ENCODE assay signal across 10 cellular contexts in genomic region chr12:29725587-29726320, GRCh38. TPM values are rescaled to one million over a fixed set of nuclear protein-coding genes. Genes with fewer than 3 reads are reported as not detected.
A peak's percentile ranks its signal among the peaks of the same experiment; 100 is the strongest.
DNase-seq lines count a peak whose midpoint lies in the region; ATAC-seq and TF ChIP-seq lines count a peak whose summit lies in the region.
"Had no signal": no experiment of that assay in that cellular context is flagged by ENCODE, and none has a peak within 500 bp of the region (broad histone marks: within the 10 kb centered on the region; RNA-seq: fewer than 3 reads in every experiment).

No MANE protein-coding gene starts in this region.

- TF ChIP-seq CTCF in fibroblast of villous mesenchyme (IDR thresholded peaks at IDR 0.05; ENCODE audit: insufficient read depth, low read depth, low read length) (no peak), psoas muscle (IDR thresholded peaks at IDR 0.05) (no peak)

- intact Hi-C loops in psoas muscle (cut with DNase I): loop anchor here (5.0 to 10.0 kb wide), 2 partner anchors 57 to 171 kb away; partner anchors contain the start of gene TMTC1 (in 1 of the 2)

- no peaks in the 10 kb centered on the region for H3K36me3 ChIP-seq in psoas muscle (ENCODE audit: insufficient read depth in 1 of 2, low read depth in 1 of 2)

- ATAC-seq in GM18505 (IDR thresholded peaks at IDR 0.05; ENCODE audit: unreplicated experiment): peak; percentile 58
- peak; percentile 62 to 82 (median 76) for ATAC-seq in psoas muscle
- ATAC-seq in GM21737 (IDR thresholded peaks at IDR 0.05; ENCODE audit: unreplicated experiment): no peak
- no peak for ATAC-seq in HG03521 (IDR thresholded peaks at IDR 0.05; ENCODE audit: unreplicated experiment)

- DNase-seq in NCI-H345 treated with DMSO at 0.1 percent for 48 hours (lab: John Stamatoyannopoulos, UW; ENCODE audit: unreplicated experiment): peak; percentile 75
- DNase-seq in fibroblast of villous mesenchyme (ENCODE audit: low read depth): peak; percentile 87
- peak; percentile 43 to 70 for DNase-seq in psoas muscle
- DNase-seq in NCI-H2227 treated with DMSO at 0.1 percent for 48 hours (lab: John Stamatoyannopoulos, UW): no peak
- no peak for DNase-seq in stimulated activated CD4-positive, alpha-beta T cell treated with anti-CD3 and anti-CD28 coated beads, Interleukin-1b, Interleukin-23, amount 100 ng/mL, for 48 hours
- DNase-seq: HFFc6; stimulated activated CD4-positive, alpha-beta T cell treated with anti-CD3 and anti-CD28 coated beads, Interleukin-2, amount 100 ng/mL, for 24 hours had no signal

- WGBS in psoas muscle, 3 donors: 6 to 9% (median 8%) methylated on average over 6 of the region's 6 CpGs

- H3K4me1 ChIP-seq in psoas muscle: peaks cover 69% of the 10 kb centered on the region

- no peak for TF ChIP-seq POLR2A in GM18505 (IDR thresholded peaks at IDR 0.05; ENCODE audit: borderline replicate concordance, extremely low read depth, insufficient read depth, insufficient read length)

- no peaks in the 10 kb centered on the region for H3K9me3 ChIP-seq in psoas muscle

- H3K4me3 ChIP-seq in fibroblast of villous mesenchyme (ENCODE audit: low read depth, low read length): no peak overlapping the region
- peak overlapping the region; percentile 26 for H3K4me3 ChIP-seq in psoas muscle

- H3K27ac ChIP-seq in psoas muscle: peak overlapping the region; percentile 85

- H3K27me3 ChIP-seq in psoas muscle (ENCODE audit: insufficient read depth in 3 of 3, low read length in 2 of 3): no peaks in the 10 kb centered on the region

RNA-seq across cellular contexts. Expression of gene TMTC1, which starts 58.0 kb away (rescaled TPM):
- total RNA-seq in fibroblast of villous mesenchyme (12.2 and 33.2 TPM in 2 replicates), psoas muscle (10 to 100 TPM; 30.4 to 45.8 (median 39.5) TPM)
- polyA plus RNA-seq in psoas muscle: 10 to 100 TPM; 15.8 to 29.8 (median 24.7) TPM
- total RNA-seq: HFFc6 had no signal

Comparison
In these comparisons a context has a peak if more than half of its experiments do, and no peak if none do; other contexts are left out.
1. ATAC-seq: peak in GM18505 (single experiment) and psoas muscle (4 of 4); none in GM21737 (single experiment) and HG03521 (single experiment).
2. DNase-seq: peak in NCI-H345 treated with DMSO at 0.1 percent for 48 hours (single experiment), fibroblast of villous mesenchyme (single experiment) and psoas muscle (2 of 2); none in NCI-H2227 treated with DMSO at 0.1 percent for 48 hours (single experiment) and stimulated activated CD4-positive, alpha-beta T cell treated with anti-CD3 and anti-CD28 coated beads, Interleukin-1b, Interleukin-23, amount 100 ng/mL, for 48 hours (single experiment).